In genomic region chr5:54309237-54309636, GRCh38 we compare ENCODE assay signal across 8 cellular contexts. TPM values are rescaled to one million over a fixed set of nuclear protein-coding genes. Genes with fewer than 3 reads are reported as not detected.
A peak's percentile ranks its signal among the peaks of the same experiment; 100 is the strongest.
DNase-seq lines count a peak whose midpoint lies in the region; ATAC-seq and TF ChIP-seq lines count a peak whose summit lies in the region.

No MANE protein-coding gene starts in this region.

- intact Hi-C loops in left ventricle myocardium inferior (cut with micrococcal nuclease) (loop anchor here (10.0 kb wide), 1 partner anchor 54 kb away; no protein-coding TSS in a partner anchor), Right ventricle myocardium superior (cut with DNase I) (no loop called here)

- ATAC-seq in Right ventricle myocardium superior (ENCODE audit: poor library complexity) (no peak), GM21717 (IDR thresholded peaks at IDR 0.05; ENCODE audit: unreplicated experiment) (no peak), HG02610 (IDR thresholded peaks at IDR 0.05; ENCODE audit: unreplicated experiment) (no peak)
- ATAC-seq in activated T-helper 17 cell treated with anti-CD3 and anti-CD28 coated beads, Interleukin-2, amount 50 U/mL, for 72 hours (replicated peaks): no peak
- ATAC-seq in stimulated activated memory B cell treated with anti-CD40 and anti-IgM and Interleukin-4, amounts not matched to agents 10 μg/mL and 1 μg/mL and 100 μg/mL, for 72 hours: no peak

- H3K4me1 ChIP-seq in left ventricle myocardium inferior (peaks cover 49% of the 10 kb centered on the region), iPS-18a (ENCODE audit: control insufficient read depth, low read depth, low read length) (peaks cover 9% of the 10 kb centered on the region)

- H3K4me1 Mint-ChIP-seq in activated T-helper 17 cell treated with anti-CD3 and anti-CD28 coated beads, Interleukin-2, amount 50 U/mL, for 72 hours: peaks cover 17% of the 10 kb centered on the region
- peaks cover 28% of the 10 kb centered on the region for H3K4me1 Mint-ChIP-seq in stimulated activated memory B cell treated with anti-CD40 and anti-IgM and Interleukin-4, amounts not matched to agents 10 μg/mL and 1 μg/mL and 100 μg/mL, for 72 hours

- no peaks in the 10 kb centered on the region for H3K27me3 Mint-ChIP-seq in activated T-helper 17 cell treated with anti-CD3 and anti-CD28 coated beads, Interleukin-2, amount 50 U/mL, for 72 hours
- no peaks in the 10 kb centered on the region for H3K27me3 Mint-ChIP-seq in stimulated activated memory B cell treated with anti-CD40 and anti-IgM and Interleukin-4, amounts not matched to agents 10 μg/mL and 1 μg/mL and 100 μg/mL, for 72 hours

- H3K27ac Mint-ChIP-seq in activated T-helper 17 cell treated with anti-CD3 and anti-CD28 coated beads, Interleukin-2, amount 50 U/mL, for 72 hours: peak overlapping the region; percentile 99
- H3K27ac Mint-ChIP-seq in stimulated activated memory B cell treated with anti-CD40 and anti-IgM and Interleukin-4, amounts not matched to agents 10 μg/mL and 1 μg/mL and 100 μg/mL, for 72 hours: peak overlapping the region; percentile 92

- H3K9me3 ChIP-seq in left ventricle myocardium inferior (replicated peaks) (no peaks in the 10 kb centered on the region), iPS-18a (ENCODE audit: control insufficient read depth, low read depth, low read length) (no peaks in the 10 kb centered on the region)

- H3K27me3 ChIP-seq in left ventricle myocardium inferior (ENCODE audit: low read depth) (no peaks in the 10 kb centered on the region), iPS-18a (ENCODE audit: control insufficient read depth, insufficient read depth, low read length) (peaks cover 39% of the 10 kb centered on the region)

- peak overlapping the region; percentile 91 for H3K4me3 ChIP-seq in left ventricle myocardium inferior
- peak overlapping the region; percentile 96 for H3K4me3 ChIP-seq in iPS-18a (ENCODE audit: low read length)

- TF ChIP-seq CTCF in left ventricle myocardium inferior (IDR thresholded peaks at IDR 0.05; ENCODE audit: borderline replicate concordance): no peak

- DNase-seq in left ventricle myocardium inferior: no peak
- DNase-seq in Right ventricle myocardium superior: no peak
- no peak for DNase-seq in activated CD4-positive, CD25-positive, alpha-beta regulatory T cell treated with anti-CD3 and anti-CD28 coated beads, Interleukin-2, amount 50 U/mL, for 72 hours

- H3K9ac ChIP-seq in iPS-18a (ENCODE audit: low read length): peak overlapping the region; percentile 86

- peaks cover 7% of the 10 kb centered on the region for H3K36me3 Mint-ChIP-seq in activated T-helper 17 cell treated with anti-CD3 and anti-CD28 coated beads, Interleukin-2, amount 50 U/mL, for 72 hours (ENCODE audit: low read depth)
- H3K36me3 Mint-ChIP-seq in stimulated activated memory B cell treated with anti-CD40 and anti-IgM and Interleukin-4, amounts not matched to agents 10 μg/mL and 1 μg/mL and 100 μg/mL, for 72 hours: no peaks in the 10 kb centered on the region

- H3K36me3 ChIP-seq in left ventricle myocardium inferior (no peaks in the 10 kb centered on the region), iPS-18a (ENCODE audit: control insufficient read depth, low read depth, low read length) (no peaks in the 10 kb centered on the region)

- peak overlapping the region; percentile 99 for H3K4me3 Mint-ChIP-seq in activated T-helper 17 cell treated with anti-CD3 and anti-CD28 coated beads, Interleukin-2, amount 50 U/mL, for 72 hours
- peak overlapping the region; percentile 94 for H3K4me3 Mint-ChIP-seq in stimulated activated memory B cell treated with anti-CD40 and anti-IgM and Interleukin-4, amounts not matched to agents 10 μg/mL and 1 μg/mL and 100 μg/mL, for 72 hours

- H3K27ac ChIP-seq in left ventricle myocardium inferior (replicated peaks) (peak overlapping the region; percentile 91), iPS-18a (ENCODE audit: low read length) (no peak overlapping the region)

- no peaks in the 10 kb centered on the region for H3K9me3 Mint-ChIP-seq in activated T-helper 17 cell treated with anti-CD3 and anti-CD28 coated beads, Interleukin-2, amount 50 U/mL, for 72 hours
- H3K9me3 Mint-ChIP-seq in stimulated activated memory B cell treated with anti-CD40 and anti-IgM and Interleukin-4, amounts not matched to agents 10 μg/mL and 1 μg/mL and 100 μg/mL, for 72 hours: no peaks in the 10 kb centered on the region

RNA-seq across cellular contexts. Expression of gene ARL15, which starts 1.1 kb away (rescaled TPM):
- total RNA-seq in left ventricle myocardium inferior (18.2 TPM), Right ventricle myocardium superior (20.3 TPM)
- total RNA-seq in activated T-helper 17 cell treated with anti-CD3 and anti-CD28 coated beads, Interleukin-2, amount 50 U/mL, for 72 hours: 1 to 10 TPM; 6.8 to 8.3 TPM
